Comparison of ENCODE assay signal across 15 cellular contexts in genomic region chr9:109264865-109265532, GRCh38. TPM values are rescaled to one million over a fixed set of nuclear protein-coding genes. Genes with fewer than 3 reads are reported as not detected.
A peak's percentile ranks its signal among the peaks of the same experiment; 100 is the strongest.
DNase-seq lines count a peak whose midpoint lies in the region; ATAC-seq and TF ChIP-seq lines count a peak whose summit lies in the region.
"Had no signal": no experiment of that assay in that cellular context is flagged by ENCODE, and none has a peak within 500 bp of the region (broad histone marks: within the 10 kb centered on the region; RNA-seq: fewer than 3 reads in every experiment).

No MANE protein-coding gene starts in this region.

- H3K27ac Mint-ChIP-seq in activated naive CD4-positive, alpha-beta T cell treated with anti-CD3 and anti-CD28 coated beads for 36 hours, result no peak overlapping the region
- H3K27ac Mint-ChIP-seq in osteocyte (ENCODE audit: unreplicated experiment), result no peak overlapping the region
- H3K27ac Mint-ChIP-seq: naive B cell had no signal

- no peak overlapping the region for H3K4me3 Mint-ChIP-seq in activated naive CD4-positive, alpha-beta T cell treated with anti-CD3 and anti-CD28 coated beads for 36 hours
- H3K4me3 Mint-ChIP-seq in osteocyte (ENCODE audit: unreplicated experiment), result no peak overlapping the region
- H3K4me3 Mint-ChIP-seq: naive B cell had no signal

- H3K36me3 ChIP-seq in A673 (ENCODE audit: insufficient read depth, low read length, poor library complexity, severe bottlenecking), result no peaks in the 10 kb centered on the region
- H3K36me3 ChIP-seq: ascending aorta, spleen, uterus had no signal

- H3K4me3 ChIP-seq in A673 (ENCODE audit: low read depth, low read length, poor library complexity, severe bottlenecking), result no peak overlapping the region
- H3K4me3 ChIP-seq: ascending aorta, spleen, uterus had no signal

- TF ChIP-seq EP300 in Ishikawa (IDR thresholded peaks at IDR 0.05; ENCODE audit: borderline replicate concordance), result no peak

- POLR2A ChIA-PET in A673 (lab: Charles Lee; ENCODE audit: low non-redundant PET), result no interaction called here

- BruUV-seq in A673 (replicated peaks; lab: Mats Ljungman, UMichigan), result no TSS peak

- CTCF ChIA-PET in A673 (lab: Charles Lee), result no interaction called here
- CTCF ChIA-PET in activated naive CD4-positive, alpha-beta T cell treated with anti-CD3 and anti-CD28 coated beads for 36 hours (lab: Charles Lee), result interaction anchor here (0.7 kb wide), 1 partner anchor 906 kb away, joined by 3 read pairs; no protein-coding TSS in a partner anchor

- no peaks in the 10 kb centered on the region for H3K4me1 Mint-ChIP-seq in activated naive CD4-positive, alpha-beta T cell treated with anti-CD3 and anti-CD28 coated beads for 36 hours (ENCODE audit: low read depth)
- H3K4me1 Mint-ChIP-seq in osteocyte (ENCODE audit: unreplicated experiment), result peaks cover 3% of the 10 kb centered on the region
- H3K4me1 Mint-ChIP-seq: naive B cell had no signal

- peaks cover 2% of the 10 kb centered on the region for H3K27me3 Mint-ChIP-seq in activated naive CD4-positive, alpha-beta T cell treated with anti-CD3 and anti-CD28 coated beads for 36 hours (ENCODE audit: low read depth)
- H3K27me3 Mint-ChIP-seq in osteocyte (ENCODE audit: unreplicated experiment), result no peaks in the 10 kb centered on the region

- TF ChIP-seq RAD21 in Ishikawa (IDR thresholded peaks at IDR 0.05; ENCODE audit: low read depth), result no peak

- ATAC-seq in left ventricle myocardium superior, result peak; percentile 73
- ATAC-seq in HG03280 (IDR thresholded peaks at IDR 0.05; ENCODE audit: unreplicated experiment), result no peak

- TF ChIP-seq CTCF in A673 (conservative IDR thresholded peaks at IDR 0.05; ENCODE audit: low read depth, low read length), result no peak
- no peak for TF ChIP-seq CTCF in osteocyte (IDR thresholded peaks at IDR 0.05)

- H3K4me1 ChIP-seq in A673 (ENCODE audit: insufficient read depth, low read length, poor library complexity, severe bottlenecking), result no peaks in the 10 kb centered on the region
- H3K4me1 ChIP-seq: ascending aorta, spleen, uterus had no signal

- H3K27me3 ChIP-seq in A673 (replicated peaks; ENCODE audit: insufficient read depth, low read depth, low read length, poor library complexity), result no peaks in the 10 kb centered on the region
- H3K27me3 ChIP-seq: ascending aorta, spleen, uterus had no signal

- H3K27ac ChIP-seq in A673 (ENCODE audit: low read depth, low read length, poor library complexity, severe bottlenecking), result no peak overlapping the region
- H3K27ac ChIP-seq: ascending aorta, RWPE1, spleen, uterus had no signal

- H3K9me3 Mint-ChIP-seq in activated naive CD4-positive, alpha-beta T cell treated with anti-CD3 and anti-CD28 coated beads for 36 hours, result peaks cover 3% of the 10 kb centered on the region
- H3K9me3 Mint-ChIP-seq in osteocyte (ENCODE audit: unreplicated experiment), result peaks cover 5% of the 10 kb centered on the region

- DNase-seq in A673 (ENCODE audit: low spot score), result peak; percentile 12
- DNase-seq in SW480 (ENCODE audit: low spot score), result peak; percentile 29
- peak; percentile 61 for DNase-seq in left ventricle myocardium superior
- no peak for DNase-seq in activated naive CD4-positive, alpha-beta T cell treated with anti-CD3 and anti-CD28 coated beads for 36 hours
- no peak for DNase-seq in activated CD4-positive, alpha-beta T cell treated with anti-CD3 and anti-CD28 coated beads for 1 hour
- DNase-seq in osteocyte (ENCODE audit: extremely low spot score, unreplicated experiment), result no peak
- DNase-seq: GDM1, MM.1S, naive B cell, spleen, uterus had no signal

- no peaks in the 10 kb centered on the region for H3K36me3 Mint-ChIP-seq in activated naive CD4-positive, alpha-beta T cell treated with anti-CD3 and anti-CD28 coated beads for 36 hours (ENCODE audit: low read depth)
- peaks cover 13% of the 10 kb centered on the region for H3K36me3 Mint-ChIP-seq in osteocyte (ENCODE audit: unreplicated experiment)
- H3K36me3 Mint-ChIP-seq: naive B cell had no signal

- no peaks in the 10 kb centered on the region for H3K9me3 ChIP-seq in A673 (ENCODE audit: low read depth, low read length, poor library complexity, severe bottlenecking)
- H3K9me3 ChIP-seq: ascending aorta, uterus had no signal

- intact Hi-C loops in A673 (cut with micrococcal nuclease; ENCODE audit: unreplicated experiment), result no loop called here
- intact Hi-C loops in left ventricle myocardium superior (cut with micrococcal nuclease), result no loop called here
- intact Hi-C loops in activated naive CD4-positive, alpha-beta T cell treated with anti-CD3 and anti-CD28 coated beads for 36 hours (cut with micrococcal nuclease), result no loop called here

TF ChIP-seq in Ishikawa, 13 proteins besides CTCF, POLR2A, EP300 and RAD21:
- TF ChIP-seq ZBTB7A (IDR thresholded peaks at IDR 0.05; ENCODE audit: low read depth), result no peak
- TF ChIP-seq MAX (IDR thresholded peaks at IDR 0.05), result peak; percentile 38; the same call in 1 of the 2 replicates
- peak; percentile 76 for TF ChIP-seq NFIC (IDR thresholded peaks at IDR 0.05)

RNA-seq across cellular contexts. Expression of gene EPB41L4B, which starts 55.9 kb away (rescaled TPM):
- total RNA-seq in A673 (2021) (0.07 TPM in 1 of 2 replicates, not detected in the other), left ventricle myocardium superior (8.9 TPM), osteocyte (17.3 and 19.3 TPM in 2 replicates)
- total RNA-seq in activated naive CD4-positive, alpha-beta T cell treated with anti-CD3 and anti-CD28 coated beads for 36 hours, result under 1 TPM; 0.24 to 0.25 TPM
- total RNA-seq: ascending aorta had no signal

Comparison
In these comparisons a context has a peak if more than half of its experiments do, and no peak if none do; other contexts are left out.
1. DNase-seq: peak in A673 (single experiment), SW480 (single experiment) and left ventricle myocardium superior (single experiment); none in activated naive CD4-positive, alpha-beta T cell treated with anti-CD3 and anti-CD28 coated beads for 36 hours (single experiment), activated CD4-positive, alpha-beta T cell treated with anti-CD3 and anti-CD28 coated beads for 1 hour (single experiment) and osteocyte (single experiment).